1 cellular context compared by ENCODE assay signal in the genomic region with DNA sequence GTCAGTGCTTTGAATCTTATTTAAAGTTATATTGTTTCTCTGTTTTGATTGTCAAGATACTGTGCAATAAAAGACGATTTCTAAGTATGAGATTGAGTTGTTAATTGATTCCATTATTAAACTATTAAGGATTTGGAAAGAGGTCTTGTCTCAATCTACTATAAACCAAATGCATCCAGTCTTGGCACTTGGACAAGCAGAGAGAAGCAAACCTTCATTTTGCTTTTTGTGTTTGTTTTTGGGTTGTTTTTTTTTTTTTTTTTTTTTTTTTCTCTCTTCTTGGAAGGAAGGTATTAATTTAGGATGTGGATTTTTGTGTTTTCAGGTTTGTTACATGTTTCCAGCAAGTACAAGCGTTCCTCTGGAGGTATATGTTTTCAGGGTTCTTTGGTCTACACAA.
TF ChIP-seq lines count a peak whose summit lies in the region.

No MANE protein-coding gene starts in this region.

TF ChIP-seq in GM23338, 12 proteins besides CTCF, POLR2A, EP300 and RAD21 (continued from another document):
- TF ChIP-seq, protein P1, sequence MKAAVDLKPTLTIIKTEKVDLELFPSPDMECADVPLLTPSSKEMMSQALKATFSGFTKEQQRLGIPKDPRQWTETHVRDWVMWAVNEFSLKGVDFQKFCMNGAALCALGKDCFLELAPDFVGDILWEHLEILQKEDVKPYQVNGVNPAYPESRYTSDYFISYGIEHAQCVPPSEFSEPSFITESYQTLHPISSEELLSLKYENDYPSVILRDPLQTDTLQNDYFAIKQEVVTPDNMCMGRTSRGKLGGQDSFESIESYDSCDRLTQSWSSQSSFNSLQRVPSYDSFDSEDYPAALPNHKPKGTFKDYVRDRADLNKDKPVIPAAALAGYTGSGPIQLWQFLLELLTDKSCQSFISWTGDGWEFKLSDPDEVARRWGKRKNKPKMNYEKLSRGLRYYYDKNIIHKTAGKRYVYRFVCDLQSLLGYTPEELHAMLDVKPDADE (IDR thresholded peaks at IDR 0.05) = no peak
- TF ChIP-seq, protein P2, sequence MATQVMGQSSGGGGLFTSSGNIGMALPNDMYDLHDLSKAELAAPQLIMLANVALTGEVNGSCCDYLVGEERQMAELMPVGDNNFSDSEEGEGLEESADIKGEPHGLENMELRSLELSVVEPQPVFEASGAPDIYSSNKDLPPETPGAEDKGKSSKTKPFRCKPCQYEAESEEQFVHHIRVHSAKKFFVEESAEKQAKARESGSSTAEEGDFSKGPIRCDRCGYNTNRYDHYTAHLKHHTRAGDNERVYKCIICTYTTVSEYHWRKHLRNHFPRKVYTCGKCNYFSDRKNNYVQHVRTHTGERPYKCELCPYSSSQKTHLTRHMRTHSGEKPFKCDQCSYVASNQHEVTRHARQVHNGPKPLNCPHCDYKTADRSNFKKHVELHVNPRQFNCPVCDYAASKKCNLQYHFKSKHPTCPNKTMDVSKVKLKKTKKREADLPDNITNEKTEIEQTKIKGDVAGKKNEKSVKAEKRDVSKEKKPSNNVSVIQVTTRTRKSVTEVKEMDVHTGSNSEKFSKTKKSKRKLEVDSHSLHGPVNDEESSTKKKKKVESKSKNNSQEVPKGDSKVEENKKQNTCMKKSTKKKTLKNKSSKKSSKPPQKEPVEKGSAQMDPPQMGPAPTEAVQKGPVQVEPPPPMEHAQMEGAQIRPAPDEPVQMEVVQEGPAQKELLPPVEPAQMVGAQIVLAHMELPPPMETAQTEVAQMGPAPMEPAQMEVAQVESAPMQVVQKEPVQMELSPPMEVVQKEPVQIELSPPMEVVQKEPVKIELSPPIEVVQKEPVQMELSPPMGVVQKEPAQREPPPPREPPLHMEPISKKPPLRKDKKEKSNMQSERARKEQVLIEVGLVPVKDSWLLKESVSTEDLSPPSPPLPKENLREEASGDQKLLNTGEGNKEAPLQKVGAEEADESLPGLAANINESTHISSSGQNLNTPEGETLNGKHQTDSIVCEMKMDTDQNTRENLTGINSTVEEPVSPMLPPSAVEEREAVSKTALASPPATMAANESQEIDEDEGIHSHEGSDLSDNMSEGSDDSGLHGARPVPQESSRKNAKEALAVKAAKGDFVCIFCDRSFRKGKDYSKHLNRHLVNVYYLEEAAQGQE (IDR thresholded peaks at IDR 0.05; ENCODE audit: unreplicated experiment) = no peak
- TF ChIP-seq EZH2phosphoT487 (IDR thresholded peaks at IDR 0.05; ENCODE audit: unreplicated experiment) (no peak), EZH2 (IDR thresholded peaks at IDR 0.05; ENCODE audit: low read depth, unreplicated experiment) (no peak), STAT1 (IDR thresholded peaks at IDR 0.05; ENCODE audit: unreplicated experiment) (no peak), ZNF114 (CRISPR knock-in tag; IDR thresholded peaks at IDR 0.05) (no peak), CREB1 (CRISPR knock-in tag; IDR thresholded peaks at IDR 0.05; ENCODE audit: low read depth) (no peak)
TF ChIP-seq in GM23338: peak in this region for 0.
